ENCODE assay signal across 10 cellular contexts in the genomic region with DNA sequence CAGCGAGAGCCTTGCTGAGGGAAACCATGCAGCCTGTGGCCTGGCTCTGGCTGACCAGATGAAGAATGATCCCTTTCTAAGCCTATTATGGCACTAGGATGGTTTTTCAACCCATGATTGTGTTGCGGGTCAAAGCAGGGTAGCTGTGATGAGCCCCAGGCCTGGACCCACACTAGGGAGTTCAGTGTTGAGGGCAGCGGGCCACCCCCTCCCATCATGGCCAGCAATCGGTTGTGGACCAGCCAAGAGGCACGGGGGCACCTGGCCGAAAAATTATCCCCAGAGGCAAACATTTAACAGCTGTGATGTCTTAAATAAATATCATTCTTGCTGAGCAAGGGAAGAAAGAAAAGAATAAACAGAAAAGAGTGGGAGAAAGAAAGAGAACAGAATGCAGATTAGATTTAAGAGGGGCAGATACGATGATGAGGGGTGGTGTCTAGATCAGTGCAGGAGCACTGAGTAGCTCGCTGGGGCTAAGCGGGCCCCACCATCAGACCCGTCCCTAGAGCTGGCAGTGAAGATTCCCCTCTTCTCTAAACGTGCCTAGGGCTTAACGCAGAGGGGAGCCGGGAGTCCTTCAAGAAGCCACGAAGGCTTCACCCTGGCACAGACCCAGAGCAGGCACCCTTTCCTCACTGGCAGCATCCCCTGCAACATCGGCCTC.
DNase-seq lines count a peak whose midpoint lies in the region; ATAC-seq, FAIRE-seq and TF ChIP-seq lines count a peak whose summit lies in the region.
"Had no signal": no experiment of that assay in that cellular context is flagged by ENCODE, and none has a peak within 500 bp of the region (broad histone marks: within the 10 kb centered on the region; RNA-seq: fewer than 3 reads in every experiment).

No MANE protein-coding gene starts in this region.

- no peaks in the 10 kb centered on the region for H3K79me2 ChIP-seq in GM23248 (ENCODE audit: insufficient read depth)
- no peaks in the 10 kb centered on the region for H3K79me2 ChIP-seq in astrocyte (ENCODE audit: insufficient read depth, low read length)
- H3K79me2 ChIP-seq in keratinocyte (ENCODE audit: control insufficient read depth, insufficient read depth, low read length): no peaks in the 10 kb centered on the region

- H3K4me3 ChIP-seq in GM23248 (peak overlapping the region; percentile 59), astrocyte (ENCODE audit: insufficient read depth, low read depth, low read length) (no peak overlapping the region), keratinocyte (ENCODE audit: control insufficient read depth in 2 of 3, extremely low read depth in 1 of 3, insufficient read depth in 2 of 3, low read depth in 1 of 3, low read length in 3 of 3) (peak overlapping the region; percentile 23 to 47 (median 27)), spleen (peak overlapping the region in 1 of 8 donors; percentile 36)

- H3K27me3 Mint-ChIP-seq in astrocyte (ENCODE audit: low read depth, unreplicated experiment): no peaks in the 10 kb centered on the region
- H3K27me3 Mint-ChIP-seq: naive B cell had no signal

- H3F3A ChIP-seq in GM23248 (ENCODE audit: insufficient read depth): peaks cover 22% of the 10 kb centered on the region

- 12 to 17% methylated on average over 15 of the region's 15 CpGs for WGBS in GM23248 (ENCODE audit: low coverage in 1 of 2, low lambda C conversion rate in 2 of 2, missing lambda C conversion rate in 2 of 2), 2 experiments
- WGBS in spleen, 5 donors: 68 to 85% (median 75%) methylated on average over 15 of the region's 15 CpGs

- FAIRE-seq in astrocyte (lab: Jason Lieb, UNC) (no peak), keratinocyte (lab: Jason Lieb, UNC) (no peak)

- intact Hi-C loops in spleen (cut with DNase I; ENCODE audit: low total_unique reads): no loop called here

- H3K36me3 ChIP-seq in GM23248 (ENCODE audit: low read depth): no peaks in the 10 kb centered on the region
- no peaks in the 10 kb centered on the region for H3K36me3 ChIP-seq in astrocyte (ENCODE audit: insufficient read depth, low read length)
- H3K36me3 ChIP-seq in keratinocyte (ENCODE audit: control insufficient read depth in 2 of 2, extremely low read depth in 1 of 2, insufficient read depth in 2 of 2, low read length in 2 of 2): no peaks in the 10 kb centered on the region
- no peaks in the 10 kb centered on the region for H3K36me3 ChIP-seq in spleen

- peak overlapping the region; percentile 75 for H3K9ac ChIP-seq in GM23248
- H3K9ac ChIP-seq in astrocyte (ENCODE audit: low read length): peak overlapping the region; percentile 35
- peak overlapping the region; percentile 75 for H3K9ac ChIP-seq in keratinocyte (ENCODE audit: control insufficient read depth, extremely low read depth, insufficient read depth, low read length)

- no peaks in the 10 kb centered on the region for H3K9me2 ChIP-seq in GM23248 (ENCODE audit: insufficient read depth)

- H3K9me3 Mint-ChIP-seq in astrocyte (ENCODE audit: unreplicated experiment): peaks cover 22% of the 10 kb centered on the region

- H3K9me1 ChIP-seq in keratinocyte (ENCODE audit: control insufficient read depth, extremely low read depth, insufficient read depth, low read length): no peaks in the 10 kb centered on the region

- no peaks in the 10 kb centered on the region for H3K27me3 ChIP-seq in GM23248 (replicated peaks; ENCODE audit: insufficient read depth)
- no peaks in the 10 kb centered on the region for H3K27me3 ChIP-seq in astrocyte (ENCODE audit: insufficient read depth, low read length)
- H3K27me3 ChIP-seq in keratinocyte (ENCODE audit: control insufficient read depth, extremely low read depth, insufficient read depth, low read length): no peaks in the 10 kb centered on the region
- no peaks in the 10 kb centered on the region for H3K27me3 ChIP-seq in spleen (replicated peaks in 1 of 7)

- H3K4me1 Mint-ChIP-seq in astrocyte (ENCODE audit: low read depth, unreplicated experiment): peaks cover 24% of the 10 kb centered on the region

- peak overlapping the region; percentile 84 for H3K4me2 ChIP-seq in GM23248 (ENCODE audit: unreplicated experiment)
- peak overlapping the region; percentile 80 for H3K4me2 ChIP-seq in astrocyte (ENCODE audit: low read length)
- peak overlapping the region; percentile 86 for H3K4me2 ChIP-seq in keratinocyte (ENCODE audit: control insufficient read depth, extremely low read depth, insufficient read depth, low read depth, low read length)

- peak overlapping the region; percentile 87 for H2AFZ ChIP-seq in GM23248
- peak overlapping the region; percentile 59 for H2AFZ ChIP-seq in astrocyte (ENCODE audit: low read depth, low read length)
- peak overlapping the region; percentile 90 for H2AFZ ChIP-seq in keratinocyte (ENCODE audit: control insufficient read depth, low read length)

- peak overlapping the region; percentile 9 for H3K4me3 Mint-ChIP-seq in astrocyte (ENCODE audit: unreplicated experiment)
- H3K4me3 Mint-ChIP-seq: naive B cell had no signal

- no peaks in the 10 kb centered on the region for H4K20me1 ChIP-seq in GM23248 (ENCODE audit: insufficient read depth)
- no peaks in the 10 kb centered on the region for H4K20me1 ChIP-seq in astrocyte (ENCODE audit: insufficient read depth, low read length)
- no peaks in the 10 kb centered on the region for H4K20me1 ChIP-seq in keratinocyte (ENCODE audit: control insufficient read depth, extremely low read depth, insufficient read depth, low read length)

- no peak for ATAC-seq in GM18502 (IDR thresholded peaks at IDR 0.05; ENCODE audit: poor library complexity, unreplicated experiment)

- H3K36me3 Mint-ChIP-seq in astrocyte (ENCODE audit: low read depth, unreplicated experiment): peaks cover 12% of the 10 kb centered on the region

- TF ChIP-seq CTCF in astrocyte (IDR thresholded peaks at IDR 0.05; ENCODE audit: insufficient read depth, low read depth, low read length) (no peak), keratinocyte (optimal IDR thresholded peaks at IDR 0.05 in 1 of 3, IDR thresholded peaks at IDR 0.05 in 1 of 3, conservative IDR thresholded peaks at IDR 0.05 in 1 of 3; ENCODE audit: extremely low read depth in 1 of 3, insufficient read depth in 2 of 3, low read length in 3 of 3) (no peak), spleen (IDR thresholded peaks at IDR 0.05 in 8 of 11, conservative IDR thresholded peaks at IDR 0.05 in 3 of 11) (no peak)

- dilution Hi-C loops in keratinocyte (cut with MboI; ENCODE audit: extremely low pct_ligation_motif_present, low sequenced_read_pairs): no loop called here

- DNase-seq in GM23248 (no peak), astrocyte (ENCODE audit: low read depth) (no peak), keratinocyte (ENCODE audit: low read depth, low spot score) (no peak), spleen (no peak), GDM1 (lab: John Stamatoyannopoulos, UW) (no peak), NCI-H1930 (lab: John Stamatoyannopoulos, UW) (no peak), SHP77 treated with DMSO at 0.1 percent for 48 hours (lab: John Stamatoyannopoulos, UW) (no peak)
- DNase-seq: DMS153, naive B cell had no signal

- TF ChIP-seq POLR2A in spleen (IDR thresholded peaks at IDR 0.05): no peak

- H3K4me1 ChIP-seq in GM23248 (ENCODE audit: insufficient read depth) (peaks cover 31% of the 10 kb centered on the region), astrocyte (ENCODE audit: insufficient read depth, low read length) (peaks cover 13% of the 10 kb centered on the region), keratinocyte (ENCODE audit: control insufficient read depth, extremely low read depth, insufficient read depth, low read length) (peaks cover 16% of the 10 kb centered on the region), spleen (peaks cover 0 to 65% (median 19%) of the 10 kb centered on the region in 6 donors)

- H3K9me3 ChIP-seq in GM23248 (ENCODE audit: low read depth) (no peaks in the 10 kb centered on the region), astrocyte (ENCODE audit: insufficient read depth, low read depth, low read length) (no peaks in the 10 kb centered on the region), keratinocyte (ENCODE audit: control insufficient read depth, low read depth, low read length) (no peaks in the 10 kb centered on the region), spleen (peaks cover 0 to 18% (median 9%) of the 10 kb centered on the region in 8 donors)

- peak overlapping the region; percentile 83 for H3K27ac Mint-ChIP-seq in astrocyte (ENCODE audit: unreplicated experiment)

- in situ Hi-C loops in GM23248 (cut with MboI): no loop called here

- peak overlapping the region; percentile 86 for H3K27ac ChIP-seq in GM23248
- H3K27ac ChIP-seq in astrocyte (ENCODE audit: low read depth, low read length): no peak overlapping the region
- peak overlapping the region; percentile 89 for H3K27ac ChIP-seq in keratinocyte (ENCODE audit: control insufficient read depth, insufficient read depth, low read length)
- peak overlapping the region in 5 of 8 donors; percentile 19 to 85 (median 63) for H3K27ac ChIP-seq in spleen
